ENCODE assay signal across 24 cellular contexts in the genomic region with DNA sequence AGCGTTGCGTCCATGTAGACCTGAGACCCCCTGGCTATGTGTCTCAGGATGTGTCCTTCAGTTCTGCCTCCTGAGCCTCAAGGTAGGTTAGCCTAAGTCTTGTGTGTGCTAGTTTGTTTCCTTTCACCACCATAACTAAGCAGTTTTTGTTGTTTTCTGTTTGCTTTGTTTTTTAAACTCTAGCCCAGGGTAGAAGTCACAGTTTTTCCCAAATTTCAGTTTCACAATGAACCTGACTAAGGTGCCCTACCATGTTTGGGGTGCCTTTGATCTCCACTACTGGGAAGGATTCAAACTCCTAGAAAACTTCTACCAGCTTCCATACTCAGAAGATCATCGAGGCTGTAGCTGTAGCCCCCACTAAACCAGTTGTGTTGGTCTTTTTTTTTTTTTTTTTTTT. TPM values are rescaled to one million over a fixed set of nuclear protein-coding genes. Genes with fewer than 3 reads are reported as not detected.
"Had no signal": no experiment of that assay in that cellular context is flagged by ENCODE, and none has a peak within 500 bp of the region (broad histone marks: within the 10 kb centered on the region; RNA-seq: fewer than 3 reads in every experiment).

No MANE protein-coding gene starts in this region.

- ATAC-seq: K562, Right ventricle myocardium inferior, SK-N-SH treated with all-trans-retinoic acid at 6 μM for 48 hours had no signal

- H2AFZ ChIP-seq: PC-9 had no signal

- H3K4me3 ChIP-seq: K562, PC-9, Peyer's patch, SJCRH30 had no signal

- H3K27ac Mint-ChIP-seq: IgD-negative memory B cell had no signal

- H3K27ac ChIP-seq: KMS-11, PC-9, Peyer's patch, SJCRH30 had no signal

- H3K27me3 ChIP-seq: Peyer's patch, SJCRH30 had no signal

- H3K36me3 ChIP-seq: Peyer's patch, SJCRH30 had no signal

- H3K4me1 ChIP-seq: Peyer's patch, SJCRH30 had no signal

- H3K9ac ChIP-seq: KMS-11 had no signal

- FAIRE-seq: K562 had no signal

- H3K9me3 ChIP-seq: Peyer's patch, SJCRH30 had no signal

- DNase-seq: Kasumi-1; NCI-H1092; NCI-H1105 treated with DMSO at 0.1 percent for 48 hours; NCI-H1417 treated with DMSO at 0.1 percent for 48 hours; NCI-H146; NCI-H1694 treated with DMSO at 0.1 percent for 48 hours; NCI-H1930; NCI-H2081; NCI-H2107; NCI-H2227 treated with DMSO at 0.1 percent for 48 hours; NCI-H524; NCI-H69; NCI-H774; NK-92 treated with Interleukin-12 subunit alpha and Interleukin-12 subunit beta, amount 100 ng/mL, for 24 hours; PC-9; Peyer's patch; SHP77 treated with DMSO at 0.1 percent for 48 hours; SJCRH30 had no signal

- H3K4me3 Mint-ChIP-seq: IgD-negative memory B cell had no signal

- H3K4me2 ChIP-seq: KMS-11, PC-9 had no signal

- H3K9me3 Mint-ChIP-seq: IgD-negative memory B cell had no signal

RNA-seq across cellular contexts. Expression of gene NMNAT2, which starts 39.3 kb away (rescaled TPM):
- total RNA-seq: K562, OCI-LY7, SJCRH30 had no signal
- polyA plus RNA-seq: IgD-negative memory B cell, K562 had no signal
